ENCODE assay signal across 8 cellular contexts in genomic region chr11:59283825-59284772, GRCh38.
DNase-seq lines count a peak whose midpoint lies in the region; ATAC-seq and TF ChIP-seq lines count a peak whose summit lies in the region.

No MANE protein-coding gene starts in this region.

- H3K36me3 Mint-ChIP-seq in CD14-positive monocyte (peaks cover 0 to 6% of the 10 kb centered on the region in 2 donors), neural crest cell (ENCODE audit: low read depth) (no peaks in the 10 kb centered on the region)
- H3K36me3 Mint-ChIP-seq in activated CD4-positive, alpha-beta memory T cell treated with anti-CD3 and anti-CD28 coated beads, Interleukin-2, amount 10 ng/mL, durations not matched to agents 7 days and 5 days (ENCODE audit: low read depth), result no peaks in the 10 kb centered on the region

- CTCF ChIA-PET in activated CD4-positive, alpha-beta memory T cell treated with anti-CD3 and anti-CD28 coated beads, Interleukin-2, amount 10 ng/mL, durations not matched to agents 7 days and 5 days (lab: Charles Lee), result interaction anchor here (2.2 kb wide), 1 partner anchor 113 kb away, joined by 13 read pairs; the partner anchor contains the start of gene DTX4

- no peak overlapping the region for H3K4me3 ChIP-seq in esophagus muscularis mucosa
- H3K4me3 ChIP-seq in upper lobe of right lung, result no peak overlapping the region

- peak overlapping the region; percentile 77 to 90 for H3K4me3 Mint-ChIP-seq in CD14-positive monocyte
- peak overlapping the region; percentile 36 for H3K4me3 Mint-ChIP-seq in activated CD4-positive, alpha-beta memory T cell treated with anti-CD3 and anti-CD28 coated beads, Interleukin-2, amount 10 ng/mL, durations not matched to agents 7 days and 5 days
- no peak overlapping the region for H3K4me3 Mint-ChIP-seq in neural crest cell

- no peak for TF ChIP-seq POLR2A in esophagus muscularis mucosa (IDR thresholded peaks at IDR 0.05; ENCODE audit: low read depth)

- TF ChIP-seq CTCF in CD14-positive monocyte (IDR thresholded peaks at IDR 0.05) (peak; percentile 93), esophagus muscularis mucosa (IDR thresholded peaks at IDR 0.05) (peak; percentile 66 to 83 (median 74)), neural crest cell (conservative IDR thresholded peaks at IDR 0.05) (peak; percentile 84), upper lobe of right lung (IDR thresholded peaks at IDR 0.05) (peak; percentile 84)

- no peak overlapping the region for H3K27ac ChIP-seq in esophagus muscularis mucosa (replicated peaks in 1 of 4)
- no peak overlapping the region for H3K27ac ChIP-seq in upper lobe of right lung

- no peak for TF ChIP-seq EP300 in esophagus muscularis mucosa (IDR thresholded peaks at IDR 0.05)

- H3K4me1 Mint-ChIP-seq in CD14-positive monocyte (peaks cover 49% of the 10 kb centered on the region), neural crest cell (peaks cover 9% of the 10 kb centered on the region)
- H3K4me1 Mint-ChIP-seq in activated CD4-positive, alpha-beta memory T cell treated with anti-CD3 and anti-CD28 coated beads, Interleukin-2, amount 10 ng/mL, durations not matched to agents 7 days and 5 days, result peaks cover 16% of the 10 kb centered on the region

- H3K9me3 Mint-ChIP-seq in CD14-positive monocyte, result peaks cover 0 to 4% (median 2%) of the 10 kb centered on the region in 7 donors
- H3K9me3 Mint-ChIP-seq in activated CD4-positive, alpha-beta memory T cell treated with anti-CD3 and anti-CD28 coated beads, Interleukin-2, amount 10 ng/mL, durations not matched to agents 7 days and 5 days, result no peaks in the 10 kb centered on the region
- peaks cover 4% of the 10 kb centered on the region for H3K9me3 Mint-ChIP-seq in neural crest cell

- H3K27me3 ChIP-seq in esophagus muscularis mucosa, result peaks cover 0 to 11% (median 0%) of the 10 kb centered on the region in 4 donors
- H3K27me3 ChIP-seq in upper lobe of right lung, result no peaks in the 10 kb centered on the region

- H3K9me3 ChIP-seq in esophagus muscularis mucosa (no peaks in the 10 kb centered on the region), upper lobe of right lung (no peaks in the 10 kb centered on the region)

- H3K27me3 Mint-ChIP-seq in CD14-positive monocyte (ENCODE audit: low read depth in 3 of 3), result peaks cover 0 to 9% (median 1%) of the 10 kb centered on the region in 3 donors
- H3K27me3 Mint-ChIP-seq in activated CD4-positive, alpha-beta memory T cell treated with anti-CD3 and anti-CD28 coated beads, Interleukin-2, amount 10 ng/mL, durations not matched to agents 7 days and 5 days, result peaks cover 17% of the 10 kb centered on the region
- H3K27me3 Mint-ChIP-seq in neural crest cell (ENCODE audit: low read depth), result peaks cover 6% of the 10 kb centered on the region

- DNase-seq in CD14-positive monocyte (ENCODE audit: low spot score) (peak; percentile 66), NCI-H345 (lab: John Stamatoyannopoulos, UW) (peak; percentile 34), esophagus muscularis mucosa (ENCODE audit: extremely low spot score) (peak; percentile 91), neural crest cell (ENCODE audit: low read depth, low spot score) (peak; percentile 26), upper lobe of right lung (no peak)
- peak; percentile 56 for DNase-seq in activated CD4-positive, alpha-beta memory T cell treated with anti-CD3 and anti-CD28 coated beads, Interleukin-2, amount 10 ng/mL, durations not matched to agents 7 days and 5 days

- intact Hi-C loops in CD14-positive monocyte (cut with micrococcal nuclease), result loop anchor here (2.0 to 10.0 kb wide), 4 partner anchors 37 to 141 kb away; partner anchors contain the start of genes DTX4 (in 1 of the 2) and OR5A2 (in 1 of the 2)
- intact Hi-C loops in esophagus muscularis mucosa (cut with DNase I), result loop anchor here (2.0 to 5.0 kb wide), 2 partner anchors 77 to 113 kb away; no protein-coding TSS in a partner anchor
- intact Hi-C loops in upper lobe of right lung (cut with DNase I), result no loop called here

- ATAC-seq in GM18873 (IDR thresholded peaks at IDR 0.05; ENCODE audit: low FRiP score, unreplicated experiment) (peak; percentile 70), HG03095 (IDR thresholded peaks at IDR 0.05; ENCODE audit: unreplicated experiment) (peak; percentile 74), upper lobe of right lung (peak; percentile 91)

- H3K4me1 ChIP-seq in esophagus muscularis mucosa, result peaks cover 0 to 4% (median 0%) of the 10 kb centered on the region in 4 donors
- no peaks in the 10 kb centered on the region for H3K4me1 ChIP-seq in upper lobe of right lung

- H3K27ac Mint-ChIP-seq in CD14-positive monocyte (peak overlapping the region; percentile 62 to 98 (median 96)), neural crest cell (ENCODE audit: unreplicated experiment) (no peak overlapping the region)
- no peak overlapping the region for H3K27ac Mint-ChIP-seq in activated CD4-positive, alpha-beta memory T cell treated with anti-CD3 and anti-CD28 coated beads, Interleukin-2, amount 10 ng/mL, durations not matched to agents 7 days and 5 days

- 45% methylated on average over 14 of the region's 14 CpGs for WGBS in esophagus muscularis mucosa

- POLR2A ChIA-PET in activated CD4-positive, alpha-beta memory T cell treated with anti-CD3 and anti-CD28 coated beads, Interleukin-2, amount 10 ng/mL, durations not matched to agents 7 days and 5 days (lab: Charles Lee), result no interaction called here

- H3K36me3 ChIP-seq in esophagus muscularis mucosa, result no peaks in the 10 kb centered on the region
- no peaks in the 10 kb centered on the region for H3K36me3 ChIP-seq in upper lobe of right lung

Comparison
In these comparisons a context has a peak if more than half of its experiments do, and no peak if none do; other contexts are left out.
1. H3K27ac Mint-ChIP-seq: peak in CD14-positive monocyte (7 of 7); none in activated CD4-positive, alpha-beta memory T cell treated with anti-CD3 and anti-CD28 coated beads, Interleukin-2, amount 10 ng/mL, durations not matched to agents 7 days and 5 days (single experiment) and neural crest cell (single experiment).
2. Peak in every context shown above with its lines, with median percentiles within 50 percentile points of each other: CTCF ChIP-seq and ATAC-seq.